In genomic region chr15:90201944-90202375, GRCh38 we compare ENCODE assay signal across 8 cellular contexts. TPM values are rescaled to one million over a fixed set of nuclear protein-coding genes. Genes with fewer than 3 reads are reported as not detected.
DNase-seq lines count a peak whose midpoint lies in the region; ATAC-seq and TF ChIP-seq lines count a peak whose summit lies in the region.

No MANE protein-coding gene starts in this region.

- H3K4me3 ChIP-seq in CD4-positive, CD25-positive, alpha-beta regulatory T cell (ENCODE audit: low read depth, low read length): peak overlapping the region; percentile 62
- H3K4me3 ChIP-seq in muscle layer of colon (ENCODE audit: low read depth in 1 of 2, low read length in 2 of 2): peak overlapping the region; percentile 86 to 99

- peak overlapping the region; percentile 84 for H3K9ac ChIP-seq in muscle layer of colon (ENCODE audit: low read length)

- no peak for ATAC-seq in CD4-positive, CD25-positive, alpha-beta regulatory T cell (ENCODE audit: low read depth in 2 of 2)
- no peak for ATAC-seq in GM19395 (IDR thresholded peaks at IDR 0.05; ENCODE audit: unreplicated experiment)

- no peak for TF ChIP-seq CTCF in chondrocyte (IDR thresholded peaks at IDR 0.05)

- no peaks in the 10 kb centered on the region for H3K9me3 ChIP-seq in CD4-positive, CD25-positive, alpha-beta regulatory T cell (ENCODE audit: control insufficient read depth in 2 of 2, low read length in 2 of 2)
- no peaks in the 10 kb centered on the region for H3K9me3 ChIP-seq in muscle layer of colon (ENCODE audit: low read length)

- peaks cover 5% of the 10 kb centered on the region for H3K36me3 Mint-ChIP-seq in CD4-positive, CD25-positive, alpha-beta regulatory T cell
- H3K36me3 Mint-ChIP-seq in IgD-negative memory B cell (peaks cover 3% of the 10 kb centered on the region), chondrocyte (ENCODE audit: low read depth) (no peaks in the 10 kb centered on the region)

- peak overlapping the region; percentile 89 to 94 (median 91) for H3K4me3 Mint-ChIP-seq in CD4-positive, CD25-positive, alpha-beta regulatory T cell
- H3K4me3 Mint-ChIP-seq in IgD-negative memory B cell: peak overlapping the region; percentile 92 to 99 (median 97)
- H3K4me3 Mint-ChIP-seq in chondrocyte (ENCODE audit: unreplicated experiment): peak overlapping the region; percentile 76

- no peaks in the 10 kb centered on the region for H3K9me3 Mint-ChIP-seq in CD4-positive, CD25-positive, alpha-beta regulatory T cell
- no peaks in the 10 kb centered on the region for H3K9me3 Mint-ChIP-seq in IgD-negative memory B cell
- H3K9me3 Mint-ChIP-seq in chondrocyte (ENCODE audit: low read depth): no peaks in the 10 kb centered on the region

- H3K27ac Mint-ChIP-seq in CD4-positive, CD25-positive, alpha-beta regulatory T cell: peak overlapping the region in 2 of 3 donors; percentile 51 to 56
- H3K27ac Mint-ChIP-seq in IgD-negative memory B cell: peak overlapping the region in 2 of 3 donors; percentile 77 to 95
- H3K27ac Mint-ChIP-seq in chondrocyte (ENCODE audit: unreplicated experiment): no peak overlapping the region

- H3K27me3 Mint-ChIP-seq in CD4-positive, CD25-positive, alpha-beta regulatory T cell: no peaks in the 10 kb centered on the region
- H3K27me3 Mint-ChIP-seq in IgD-negative memory B cell: no peaks in the 10 kb centered on the region
- H3K27me3 Mint-ChIP-seq in chondrocyte (ENCODE audit: low read depth): no peaks in the 10 kb centered on the region

- H3K27me3 ChIP-seq in CD4-positive, CD25-positive, alpha-beta regulatory T cell (ENCODE audit: control insufficient read depth, insufficient read depth, low read length): no peaks in the 10 kb centered on the region
- no peaks in the 10 kb centered on the region for H3K27me3 ChIP-seq in muscle layer of colon (ENCODE audit: control insufficient read depth in 1 of 2, insufficient read depth in 2 of 2, low read length in 2 of 2)

- no peaks in the 10 kb centered on the region for H3K36me3 ChIP-seq in CD4-positive, CD25-positive, alpha-beta regulatory T cell (ENCODE audit: control insufficient read depth, insufficient read depth, low read length)
- H3K36me3 ChIP-seq in muscle layer of colon (ENCODE audit: insufficient read depth, low read length): peaks cover 15% of the 10 kb centered on the region

- DNase-seq in CD4-positive, CD25-positive, alpha-beta regulatory T cell: no peak
- DNase-seq in chondrocyte (ENCODE audit: low spot score) (no peak), HPDE6-E6E7 (ENCODE audit: extremely low spot score) (no peak), HT-29 (ENCODE audit: low spot score) (no peak), cerebellar nuclear complex (lab: John Stamatoyannopoulos, UW) (no peak)

- H3K4me1 Mint-ChIP-seq in CD4-positive, CD25-positive, alpha-beta regulatory T cell: peaks cover 0 to 30% (median 14%) of the 10 kb centered on the region in 4 donors
- H3K4me1 Mint-ChIP-seq in IgD-negative memory B cell: peaks cover 44 to 63% (median 44%) of the 10 kb centered on the region in 3 donors
- H3K4me1 Mint-ChIP-seq in chondrocyte (ENCODE audit: low read depth): peaks cover 19% of the 10 kb centered on the region

- H3K4me1 ChIP-seq in CD4-positive, CD25-positive, alpha-beta regulatory T cell (ENCODE audit: control insufficient read depth, insufficient read depth, low read length, poor library complexity, severe bottlenecking): peaks cover 25% of the 10 kb centered on the region
- peaks cover 47% of the 10 kb centered on the region for H3K4me1 ChIP-seq in muscle layer of colon (ENCODE audit: insufficient read depth, low read length)

- H3K27ac ChIP-seq in CD4-positive, CD25-positive, alpha-beta regulatory T cell (ENCODE audit: insufficient read depth, low read length, poor library complexity, severe bottlenecking): no peak overlapping the region
- H3K27ac ChIP-seq in muscle layer of colon (ENCODE audit: low read depth, low read length): peak overlapping the region; percentile 90

RNA-seq across cellular contexts. Expression of gene SEMA4B, which starts 0.8 kb away (rescaled TPM):
- total RNA-seq in CD4-positive, CD25-positive, alpha-beta regulatory T cell: 20.2 TPM
- polyA plus RNA-seq in CD4-positive, CD25-positive, alpha-beta regulatory T cell: 1 to 10 TPM; 5.1 to 7.3 (median 6.8) TPM
- 191 TPM for polyA plus RNA-seq in IgD-negative memory B cell
- 6.7 to 10.5 TPM (median 9.2 TPM) in 3 replicates for total RNA-seq in chondrocyte
- total RNA-seq in HT-29 (2014; rRNA removed; shearing (Covaris generic)): 198 and 272 TPM in 2 replicates

RNA-seq across cellular contexts. Expression of gene CIB1, which starts 31.8 kb away (rescaled TPM):
- total RNA-seq in CD4-positive, CD25-positive, alpha-beta regulatory T cell: 148 TPM
- polyA plus RNA-seq in CD4-positive, CD25-positive, alpha-beta regulatory T cell: 100 to 1,000 TPM; 185 to 263 (median 222) TPM
- 304 TPM for polyA plus RNA-seq in IgD-negative memory B cell
- 40.2 to 42.4 TPM (median 40.9 TPM) in 3 replicates for total RNA-seq in chondrocyte
- 165 and 178 TPM in 2 replicates for total RNA-seq in HT-29 (2014; rRNA removed; shearing (Covaris generic))

RNA-seq across cellular contexts. Expression of gene GDPGP1, which starts 32.0 kb away (rescaled TPM):
- total RNA-seq in CD4-positive, CD25-positive, alpha-beta regulatory T cell: 3.3 TPM
- polyA plus RNA-seq in CD4-positive, CD25-positive, alpha-beta regulatory T cell: 1 to 10 TPM in 2 of 4 donors, under 1 TPM in 2; 0.84 to 1.6 (median 1.1) TPM
- polyA plus RNA-seq in IgD-negative memory B cell: 1.3 TPM
- 4.8 to 5.8 TPM (median 5.5 TPM) in 3 replicates for total RNA-seq in chondrocyte
- total RNA-seq in HT-29 (2014; rRNA removed; shearing (Covaris generic)): 13.7 and 15.1 TPM in 2 replicates

RNA-seq across cellular contexts. Expression of gene TTLL13, which starts 47.4 kb away (rescaled TPM):
- 0.25 TPM for total RNA-seq in CD4-positive, CD25-positive, alpha-beta regulatory T cell
- under 1 TPM in 3 of 4 donors, not detected in 1; 0.13 to 0.64 (median 0.18) TPM for polyA plus RNA-seq in CD4-positive, CD25-positive, alpha-beta regulatory T cell
- 0.08 TPM for polyA plus RNA-seq in IgD-negative memory B cell
- total RNA-seq in chondrocyte: 0.69 TPM in 1 of 3 replicates, not detected in the others
- 0.03 and 0.28 TPM in 2 replicates for total RNA-seq in HT-29 (2014; rRNA removed; shearing (Covaris generic))
